ENCODE assay signal across 26 cellular contexts in genomic region chr6:160260283-160261119, GRCh38. TPM values are rescaled to one million over a fixed set of nuclear protein-coding genes. Genes with fewer than 3 reads are reported as not detected.
DNase-seq lines count a peak whose midpoint lies in the region; ATAC-seq, FAIRE-seq and TF ChIP-seq lines count a peak whose summit lies in the region.
"Had no signal": no experiment of that assay in that cellular context is flagged by ENCODE, and none has a peak within 500 bp of the region (broad histone marks: within the 10 kb centered on the region; RNA-seq: fewer than 3 reads in every experiment).

No MANE protein-coding gene starts in this region.

- H4K20me1 ChIP-seq in GM12878 (ENCODE audit: control insufficient read depth, insufficient read depth), result no peaks in the 10 kb centered on the region
- H4K20me1 ChIP-seq in GM23248 (ENCODE audit: insufficient read depth), result no peaks in the 10 kb centered on the region

- no peak overlapping the region for H4K8ac ChIP-seq in trophoblast cell (ENCODE audit: low read depth, low read length)

- TF ChIP-seq RAD21 in GM12878 (IDR thresholded peaks at IDR 0.05; ENCODE audit: insufficient read depth, low read depth, low read length), result no peak

- no peak for TF ChIP-seq POLR2A in GM12878 (IDR thresholded peaks at IDR 0.05; ENCODE audit: low read depth, low read length)

- H4K12ac ChIP-seq in trophoblast cell (ENCODE audit: low read depth, low read length), result no peak overlapping the region

- H2AFZ ChIP-seq in GM12878 (ENCODE audit: control insufficient read depth, low read depth, low read length) (no peak overlapping the region), trophoblast cell (ENCODE audit: insufficient read depth, low read length, poor library complexity) (no peak overlapping the region), GM23248 (no peak overlapping the region)

- CTCF ChIA-PET in HEK293 (lab: Yijun Ruan, JAX), result interaction anchor here (0.6 kb wide), 1 partner anchor 630 kb away, joined by 3 read pairs; no protein-coding TSS in a partner anchor
- CTCF ChIA-PET in GM12878 (lab: Yijun Ruan, JAX), result no interaction called here

- RAD21 ChIA-PET in GM12878 (lab: Charles Lee; ENCODE audit: unreplicated experiment), result no interaction called here

- H3F3A ChIP-seq in GM23248 (ENCODE audit: insufficient read depth), result no peaks in the 10 kb centered on the region

- H3K36me3 ChIP-seq in HEK293 (ENCODE audit: control insufficient read depth in 2 of 2, insufficient read depth in 1 of 2, low read length in 2 of 2), result no peaks in the 10 kb centered on the region
- no peaks in the 10 kb centered on the region for H3K36me3 ChIP-seq in GM12878 (ENCODE audit: control insufficient read depth in 2 of 2, insufficient read depth in 2 of 2, low read length in 1 of 2)
- no peaks in the 10 kb centered on the region for H3K36me3 ChIP-seq in trophoblast cell (ENCODE audit: control insufficient read depth in 1 of 2, insufficient read depth in 2 of 2, low read length in 2 of 2)
- no peaks in the 10 kb centered on the region for H3K36me3 ChIP-seq in GM23248 (ENCODE audit: low read depth)
- H3K36me3 ChIP-seq: cardiac muscle cell, heart left ventricle had no signal

- in situ Hi-C loops in GM12878 (cut with MboI) (no loop called here), GM23248 (cut with MboI) (no loop called here)

- BruUV-seq in GM12878 (replicated peaks; lab: Mats Ljungman, UMichigan), result no TSS peak

- peaks cover 7% of the 10 kb centered on the region for H3K79me1 ChIP-seq in trophoblast cell (ENCODE audit: low read length)

- no peak overlapping the region for H3K9ac ChIP-seq in GM12878 (ENCODE audit: control insufficient read depth, insufficient read depth, low read length)
- no peak overlapping the region for H3K9ac ChIP-seq in trophoblast cell (ENCODE audit: low read length)
- no peak overlapping the region for H3K9ac ChIP-seq in GM23248

- no peak for TF ChIP-seq EP300 in GM12878 (IDR thresholded peaks at IDR 0.05; ENCODE audit: borderline replicate concordance in 1 of 2, control insufficient read depth in 1 of 2, low read depth in 2 of 2, low read length in 2 of 2)

- peak overlapping the region; percentile 18 for H2AK5ac ChIP-seq in trophoblast cell (ENCODE audit: low read length)

- no peaks in the 10 kb centered on the region for H3K9me3 ChIP-seq in HEK293 (ENCODE audit: control insufficient read depth, insufficient read depth, low read depth, low read length)
- no peaks in the 10 kb centered on the region for H3K9me3 ChIP-seq in GM12878 (replicated peaks; ENCODE audit: control insufficient read depth, insufficient read depth, low read length)
- H3K9me3 ChIP-seq in trophoblast cell (ENCODE audit: insufficient read depth, low read depth, low read length), result no peaks in the 10 kb centered on the region
- H3K9me3 ChIP-seq in GM23248 (ENCODE audit: low read depth), result no peaks in the 10 kb centered on the region
- H3K9me3 ChIP-seq: Caco-2, heart left ventricle, mucosa of descending colon had no signal

- no peak overlapping the region for H3K18ac ChIP-seq in trophoblast cell (ENCODE audit: low read length)

- H2BK120ac ChIP-seq in trophoblast cell (ENCODE audit: insufficient read depth, low read length, poor library complexity), result peak overlapping the region; percentile 41

- no peak for TF ChIP-seq CTCF in HEK293 (tag by site-specific recombination; IDR thresholded peaks at IDR 0.05)
- TF ChIP-seq CTCF in GM12878 (IDR thresholded peaks at IDR 0.05 in 2 of 3, conservative IDR thresholded peaks at IDR 0.05 in 1 of 3; ENCODE audit: control insufficient read depth in 2 of 3, extremely low read depth in 1 of 3, insufficient read depth in 1 of 3, low read depth in 3 of 3, low read length in 3 of 3), result no peak

- no peak overlapping the region for H3K23ac ChIP-seq in trophoblast cell (ENCODE audit: low read length)

- peak overlapping the region; percentile 13 for H4K91ac ChIP-seq in trophoblast cell (ENCODE audit: low read depth, low read length)

- H3K4me2 ChIP-seq in GM12878 (ENCODE audit: control insufficient read depth, insufficient read depth), result no peak overlapping the region
- H3K4me2 ChIP-seq in trophoblast cell (ENCODE audit: low read length), result no peak overlapping the region
- H3K4me2 ChIP-seq in GM23248 (ENCODE audit: unreplicated experiment), result no peak overlapping the region

- SMC1A ChIA-PET in GM12878 (lab: Charles Lee; ENCODE audit: uncharacterized antibody, unreplicated experiment), result interaction anchor here (0.8 kb wide), 1 partner anchor 15 kb away, joined by 3 read pairs; no protein-coding TSS in a partner anchor

- no peak overlapping the region for H2BK5ac ChIP-seq in trophoblast cell (ENCODE audit: low read depth, low read length, poor library complexity)

- no peaks in the 10 kb centered on the region; a peak in 2 of 4 replicates for H3K27me3 ChIP-seq in GM12878 (replicated peaks in 1 of 2; ENCODE audit: control insufficient read depth in 2 of 2, insufficient read depth in 2 of 2, low read length in 1 of 2)
- no peaks in the 10 kb centered on the region for H3K27me3 ChIP-seq in trophoblast cell (ENCODE audit: insufficient read depth, low read length)
- no peaks in the 10 kb centered on the region for H3K27me3 ChIP-seq in GM23248 (replicated peaks; ENCODE audit: insufficient read depth)
- H3K27me3 ChIP-seq: cardiac muscle cell had no signal

- H3K79me2 ChIP-seq in GM12878 (ENCODE audit: control insufficient read depth, insufficient read depth, low read length) (no peaks in the 10 kb centered on the region), trophoblast cell (ENCODE audit: control insufficient read depth, insufficient read depth, low read length, poor library complexity) (no peaks in the 10 kb centered on the region), GM23248 (ENCODE audit: insufficient read depth) (no peaks in the 10 kb centered on the region)

- ATAC-seq in GM18867 (IDR thresholded peaks at IDR 0.05; ENCODE audit: unreplicated experiment) (peak; percentile 59), GM12878 (peak; percentile 54), HG03095 (IDR thresholded peaks at IDR 0.05; ENCODE audit: unreplicated experiment) (no peak)
- ATAC-seq: esophagus mucosa, heart left ventricle, K562, mucosa of descending colon, Panc1 had no signal

- no peak overlapping the region for H3K4me3 ChIP-seq in HEK293 (ENCODE audit: low read depth, low read length)
- no peak overlapping the region for H3K4me3 ChIP-seq in GM12878
- no peak overlapping the region for H3K4me3 ChIP-seq in trophoblast cell (ENCODE audit: low read depth, low read length)
- no peak overlapping the region for H3K4me3 ChIP-seq in GM23248
- H3K4me3 ChIP-seq: cardiac muscle cell, dorsolateral prefrontal cortex, heart left ventricle, K562, mucosa of descending colon had no signal

- intact Hi-C loops in GM12878 (cut with micrococcal nuclease; ENCODE audit: unreplicated experiment), result no loop called here

- WGBS in GM12878 (ENCODE audit: insufficient coverage, insufficient replicate concordance, low lambda C conversion rate, missing lambda C conversion rate), result 16% methylated on average over 19 of the region's 19 CpGs
- WGBS in trophoblast cell (ENCODE audit: extremely low coverage, insufficient coverage, insufficient read length), result no CpG with 5 or more reads among the region's 19 CpGs
- 57 to 62% methylated on average over 19 of the region's 19 CpGs for WGBS in GM23248 (ENCODE audit: low coverage in 1 of 2, low lambda C conversion rate in 2 of 2, missing lambda C conversion rate in 2 of 2), 2 experiments

- H3K9me2 ChIP-seq in GM23248 (ENCODE audit: insufficient read depth), result no peaks in the 10 kb centered on the region

- H3K4me1 ChIP-seq in HEK293 (ENCODE audit: control insufficient read depth, insufficient read depth, low read length), result peaks cover 15% of the 10 kb centered on the region
- H3K4me1 ChIP-seq in GM12878 (ENCODE audit: control insufficient read depth, insufficient read depth, low read length), result no peaks in the 10 kb centered on the region
- peaks cover 19 to 25% of the 10 kb centered on the region in 2 experiments for H3K4me1 ChIP-seq in trophoblast cell (ENCODE audit: control insufficient read depth in 1 of 2, insufficient read depth in 2 of 2, low read length in 2 of 2)
- no peaks in the 10 kb centered on the region for H3K4me1 ChIP-seq in GM23248 (ENCODE audit: insufficient read depth)
- H3K4me1 ChIP-seq: heart left ventricle had no signal

- POLR2A ChIA-PET in HEK293 (lab: Yijun Ruan, JAX) (no interaction called here), GM12878 (lab: Charles Lee) (interaction anchor here (0.6 kb wide), 1 partner anchor 416 kb away, joined by 9 read pairs; no protein-coding TSS in a partner anchor)

- FAIRE-seq in GM12878 (lab: Jason Lieb, UNC), result no peak
- FAIRE-seq: islet of Langerhans, K562 had no signal

- no peak overlapping the region for H3K4ac ChIP-seq in trophoblast cell (ENCODE audit: low read depth, low read length)

- DNase-seq in GM12878 (ENCODE audit: low read depth, low spot score), result no peak
- no peak for DNase-seq in trophoblast cell
- DNase-seq in middle frontal gyrus (ENCODE audit: extremely low spot score, low spot score), result no peak
- DNase-seq in GM23248, result no peak
- DNase-seq in stimulated activated CD4-positive, alpha-beta T cell treated with anti-CD3 and anti-CD28 coated beads, Interleukin-4, amount 100 ng/mL, for 4 hours, result no peak
- DNase-seq: activated CD4-positive, alpha-beta T cell treated with anti-CD3 and anti-CD28 coated beads, Interleukin-2, amount 50 U/mL, for 4 hours; activated naive CD8-positive, alpha-beta T cell treated with anti-CD3 and anti-CD28 coated beads, Interleukin-2, amount 10 ng/mL, durations not matched to agents 7 days and 5 days; activated T-cell treated with anti-CD3 and anti-CD28 coated beads, Interleukin-2, amount 50 U/mL, for 48 hours; Caco-2; dorsolateral prefrontal cortex; heart left ventricle; mucosa of descending colon; NCI-H1092 treated with DMSO at 0.1 percent for 48 hours; NCI-H2171; NCI-H774; stimulated activated CD4-positive, alpha-beta T cell treated with anti-CD3 and anti-CD28 coated beads, Interleukin-4, amount 100 ng/mL, for 1 hour had no signal

- H3K27ac ChIP-seq in HEK293 (ENCODE audit: extremely low read depth, low read depth, low read length) (no peak overlapping the region), GM12878 (ENCODE audit: control insufficient read depth, insufficient read depth) (no peak overlapping the region), trophoblast cell (ENCODE audit: low read depth, low read length) (peak overlapping the region; percentile 27), GM23248 (no peak overlapping the region)

- no peak overlapping the region for H3K14ac ChIP-seq in trophoblast cell (ENCODE audit: low read length)

- H2BK12ac ChIP-seq in trophoblast cell (ENCODE audit: low read length), result peak overlapping the region; percentile 46

RNA-seq across cellular contexts. Expression of gene SLC22A2, which starts 1.9 kb away (rescaled TPM):
- not detected in 2 replicates for total RNA-seq in GM12878 (2013; cell fraction: nucleolus; rRNA removed)
- total RNA-seq in GM12878 (2014; rRNA removed), result not detected in 2 replicates
- total RNA-seq in GM12878 (2014; rRNA removed; fragmentation: Illumina TruSeq; extraction: Trizol), result not detected in 2 replicates
- total RNA-seq in GM12878 (2021), result not detected in 2 replicates
- not detected for polyA plus RNA-seq in GM12878 (2011; ENCODE audit: low read depth)
- polyA plus RNA-seq in GM12878 (2011; rRNA removed), result 0.12 TPM in 2 replicates
- 0.03 and 0.09 TPM in 2 replicates for polyA plus RNA-seq in GM12878 (2011; cell fraction: cytosol; rRNA removed)
- 0.06 TPM in 1 of 2 replicates, not detected in the other for polyA plus RNA-seq in GM12878 (2011; cell fraction: nucleus; rRNA removed)
- not detected in 2 replicates for polyA plus RNA-seq in GM12878 (2012)
- not detected in 2 replicates for polyA plus RNA-seq in GM12878 (2014; fragmentation: Illumina TruSeq; extraction: Trizol)
- not detected for polyA plus RNA-seq in GM12878 (2014; fragmentation: Nextera tagmentation; extraction: Ambion mirVana)
- polyA plus RNA-seq in GM12878 (2014; rRNA removed), result not detected in 2 replicates
- polyA plus RNA-seq in GM12878 (2016; fragmentation: Nextera tagmentation; extraction: Ambion mirVana), result not detected
- polyA minus RNA-seq in GM12878 (2011; rRNA and poly(A)+ RNA removed), result 0.15 TPM in 1 of 2 replicates, not detected in the other
- polyA minus RNA-seq in GM12878 (2011; cell fraction: cytosol; rRNA and poly(A)+ RNA removed), result not detected in 2 replicates
- polyA minus RNA-seq in GM12878 (2011; cell fraction: nucleus; rRNA and poly(A)+ RNA removed), result 0.19 and 0.36 TPM in 2 replicates
- polyA plus RNA-seq in trophoblast cell (2013), result 0.04 and 0.08 TPM in 2 replicates
- not detected in 2 replicates for total RNA-seq in GM23248 (2014; rRNA removed; shearing (Covaris generic))
- not detected in 2 replicates for polyA plus RNA-seq in GM23248 (2016; fragmentation: Nextera tagmentation; extraction: Ambion mirVana)
- total RNA-seq: activated naive CD8-positive, alpha-beta T cell treated with anti-CD3 and anti-CD28 coated beads, Interleukin-2, amount 10 ng/mL, durations not matched to agents 7 days and 5 days; Caco-2; cardiac muscle cell; esophagus mucosa; H4; heart left ventricle; K562; sciatic nerve had no signal
- polyA plus RNA-seq: cardiac muscle cell, heart left ventricle, K562 had no signal
